8 cellular contexts compared by ENCODE assay signal in the genomic region with DNA sequence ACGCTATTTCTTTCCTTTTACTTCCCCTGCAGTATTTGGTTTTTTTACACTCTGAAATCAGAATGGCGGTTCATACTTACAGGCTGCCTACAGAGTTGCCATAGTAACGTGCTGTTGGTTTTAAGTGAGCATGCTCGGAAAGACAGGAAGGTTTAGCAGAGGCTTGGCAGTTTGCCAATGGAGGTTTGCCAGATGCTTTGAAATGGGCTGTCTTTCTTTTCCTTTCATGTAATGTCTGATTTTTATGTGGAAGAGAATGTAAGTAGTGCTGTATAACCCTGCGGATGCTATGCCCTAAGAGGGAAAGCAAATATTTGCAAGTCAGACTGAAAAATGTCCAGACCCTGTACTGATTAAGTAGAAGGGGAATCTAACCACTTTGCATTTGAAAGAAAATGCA. TPM values are rescaled to one million over a fixed set of nuclear protein-coding genes. Genes with fewer than 3 reads are reported as not detected.
DNase-seq lines count a peak whose midpoint lies in the region; ATAC-seq, FAIRE-seq and TF ChIP-seq lines count a peak whose summit lies in the region.

No MANE protein-coding gene starts in this region.

- peak overlapping the region; percentile 97 for H3K27ac Mint-ChIP-seq in mesothelial cell of epicardium

- H3K4me3 ChIP-seq in HL-60 (replicated peaks; ENCODE audit: insufficient read depth, low read length), result no peak overlapping the region

- DNase-seq in CD1c-positive myeloid dendritic cell (ENCODE audit: extremely low spot score) (peak; percentile 94), HL-60 (ENCODE audit: low read depth in 1 of 2, low spot score in 1 of 2) (peak; percentile 88 to 93), NCI-H82 (lab: John Stamatoyannopoulos, UW) (peak; percentile 96), mesothelial cell of epicardium (ENCODE audit: low spot score in 2 of 2, unreplicated experiment in 2 of 2) (peak; percentile 87 to 93)
- peak; percentile 92 for DNase-seq in activated CD8-positive, alpha-beta memory T cell treated with anti-CD3 and anti-CD28 coated beads, Interleukin-2, amount 50 U/mL, for 1 hour (ENCODE audit: extremely low read depth)
- peak; percentile 53 to 84 for DNase-seq in stimulated activated CD8-positive, alpha-beta memory T cell treated with anti-CD3 and anti-CD28 coated beads, Interleukin-15, amount 100 ng/mL, for 4 hours (ENCODE audit: low read depth in 2 of 2)

- peaks cover 17% of the 10 kb centered on the region for H3K4me1 Mint-ChIP-seq in mesothelial cell of epicardium

- ATAC-seq in GM19467 (IDR thresholded peaks at IDR 0.05; ENCODE audit: unreplicated experiment), result peak; percentile 83

- H3K9me3 Mint-ChIP-seq in mesothelial cell of epicardium, result no peaks in the 10 kb centered on the region

- peak overlapping the region; percentile 61 for H3K27ac ChIP-seq in HL-60 (replicated peaks)

- H3K36me3 Mint-ChIP-seq in mesothelial cell of epicardium, result peaks cover 7% of the 10 kb centered on the region

- H3K4me3 Mint-ChIP-seq in mesothelial cell of epicardium, result peak overlapping the region; percentile 58

- no peaks in the 10 kb centered on the region for H3K27me3 ChIP-seq in HL-60 (ENCODE audit: insufficient read depth, poor library complexity, severe bottlenecking)

- TF ChIP-seq CTCF in HL-60 (IDR thresholded peaks at IDR 0.05; ENCODE audit: insufficient read depth, low read length), result no peak
- TF ChIP-seq CTCF in mesothelial cell of epicardium (IDR thresholded peaks at IDR 0.05; ENCODE audit: unreplicated experiment), result no peak

- FAIRE-seq in endometrium (lab: Jason Lieb, UNC), result peak; percentile 97

- H3K27me3 Mint-ChIP-seq in mesothelial cell of epicardium (ENCODE audit: low read depth), result no peaks in the 10 kb centered on the region

RNA-seq across cellular contexts. Expression of gene ARID4A, which starts 32.8 kb away (rescaled TPM):
- total RNA-seq in mesothelial cell of epicardium, result 28.1 to 35.5 TPM (median 32.9 TPM) in 3 replicates
